In genomic region chr20:44495802-44496481, GRCh38 we compare ENCODE assay signal across 9 cellular contexts. TPM values are rescaled to one million over a fixed set of nuclear protein-coding genes. Genes with fewer than 3 reads are reported as not detected.
DNase-seq lines count a peak whose midpoint lies in the region; ATAC-seq and TF ChIP-seq lines count a peak whose summit lies in the region.
"Had no signal": no experiment of that assay in that cellular context is flagged by ENCODE, and none has a peak within 500 bp of the region (broad histone marks: within the 10 kb centered on the region; RNA-seq: fewer than 3 reads in every experiment).

No MANE protein-coding gene starts in this region.

- no peak overlapping the region for H3K4me3 ChIP-seq in DND-41 (ENCODE audit: low read depth in 1 of 2, low read length in 2 of 2)
- no peak overlapping the region for H3K4me3 ChIP-seq in effector memory CD4-positive, alpha-beta T cell (ENCODE audit: insufficient read depth, low read depth, low read length, poor library complexity, severe bottlenecking)
- H3K4me3 ChIP-seq in retinal pigment epithelial cell (ENCODE audit: low read length) = no peak overlapping the region
- H3K4me3 ChIP-seq in dorsolateral prefrontal cortex = no peak overlapping the region
- H3K4me3 ChIP-seq: lung had no signal

- no peak for TF ChIP-seq CTCF in DND-41 (IDR thresholded peaks at IDR 0.05; ENCODE audit: borderline replicate concordance, extremely low read depth, low read length, poor library complexity, severe bottlenecking)
- TF ChIP-seq CTCF in retinal pigment epithelial cell (conservative IDR thresholded peaks at IDR 0.05; ENCODE audit: low read depth, low read length) = no peak
- no peak for TF ChIP-seq CTCF in dorsolateral prefrontal cortex (IDR thresholded peaks at IDR 0.05 in 54 of 56, conservative IDR thresholded peaks at IDR 0.05 in 2 of 56; ENCODE audit: low read depth in 1 of 56, partially characterized antibody in 56 of 56)

- no peaks in the 10 kb centered on the region for H3K27me3 ChIP-seq in DND-41 (ENCODE audit: insufficient read depth, low read length, poor library complexity)
- no peaks in the 10 kb centered on the region for H3K27me3 ChIP-seq in effector memory CD4-positive, alpha-beta T cell (replicated peaks; ENCODE audit: control insufficient read depth, insufficient read depth, low read length, poor library complexity, severe bottlenecking)
- no peaks in the 10 kb centered on the region for H3K27me3 ChIP-seq in dorsolateral prefrontal cortex

- ATAC-seq in DND-41 (ENCODE audit: insufficient read depth, low read depth) (peak; percentile 44; the same call in 2 of the 3 replicates), HG03159 (IDR thresholded peaks at IDR 0.05; ENCODE audit: unreplicated experiment) (no peak), HG03045 (IDR thresholded peaks at IDR 0.05; ENCODE audit: unreplicated experiment) (no peak), GM19328 (IDR thresholded peaks at IDR 0.05; ENCODE audit: unreplicated experiment) (no peak)

- H3K79me2 ChIP-seq in DND-41 (ENCODE audit: insufficient read depth, low read length) = no peaks in the 10 kb centered on the region

- no peak for DNase-seq in DND-41
- DNase-seq in NCI-H226 = peak; percentile 94
- no peak for DNase-seq in effector memory CD4-positive, alpha-beta T cell
- peak; percentile 51 for DNase-seq in retinal pigment epithelial cell (ENCODE audit: low read depth)
- no peak for DNase-seq in dorsolateral prefrontal cortex

- H4K20me1 ChIP-seq in DND-41 (ENCODE audit: insufficient read depth, low read length) = no peaks in the 10 kb centered on the region; the same call in 1 of the 2 replicates

- no peaks in the 10 kb centered on the region for H3K9me3 ChIP-seq in DND-41 (ENCODE audit: insufficient read depth, low read length, severe bottlenecking)
- no peaks in the 10 kb centered on the region for H3K9me3 ChIP-seq in effector memory CD4-positive, alpha-beta T cell (ENCODE audit: control insufficient read depth, low read length)

- intact Hi-C loops in dorsolateral prefrontal cortex (cut with DNase I) = no loop called here

- H3K9ac ChIP-seq in DND-41 (ENCODE audit: low read depth, low read length) = no peak overlapping the region

- peaks cover 91% of the 10 kb centered on the region for H3K36me3 ChIP-seq in DND-41 (ENCODE audit: insufficient read depth, low read length)
- H3K36me3 ChIP-seq in effector memory CD4-positive, alpha-beta T cell (ENCODE audit: control insufficient read depth, insufficient read depth, low read length) = peaks cover 80% of the 10 kb centered on the region

- H3K27ac ChIP-seq in DND-41 (ENCODE audit: low read length) (no peak overlapping the region), dorsolateral prefrontal cortex (peak overlapping the region in 21 of 59 donors; percentile 5 to 78 (median 26))
- peak overlapping the region; percentile 36 for H3K27ac ChIP-seq in effector memory CD4-positive, alpha-beta T cell (ENCODE audit: insufficient read depth, low read length, poor library complexity, severe bottlenecking)

- H2AFZ ChIP-seq in DND-41 (ENCODE audit: low read depth, low read length) = no peak overlapping the region

- no peak overlapping the region for H3K4me2 ChIP-seq in DND-41 (ENCODE audit: insufficient read depth, low read length)

- no peaks in the 10 kb centered on the region for H3K4me1 ChIP-seq in DND-41 (ENCODE audit: insufficient read depth, low read length)
- H3K4me1 ChIP-seq in effector memory CD4-positive, alpha-beta T cell (ENCODE audit: control insufficient read depth, insufficient read depth, low read length, poor library complexity, severe bottlenecking) = no peaks in the 10 kb centered on the region

RNA-seq across cellular contexts. Expression of gene TTPAL, which starts 20.3 kb away (rescaled TPM):
- 10 to 100 TPM in 119 of 120 experiments, 1 to 10 TPM in 1; 10.0 to 26.4 (median 18.3) TPM for total RNA-seq in dorsolateral prefrontal cortex

RNA-seq across cellular contexts. Expression of gene SERINC3, which starts 25.9 kb away (rescaled TPM):
- 100 to 1,000 TPM; 107 to 236 (median 191) TPM for total RNA-seq in dorsolateral prefrontal cortex

Comparison
In these comparisons a context has a peak if more than half of its experiments do, and no peak if none do; other contexts are left out.
1. DNase-seq: peak in NCI-H226 (single experiment) and retinal pigment epithelial cell (single experiment); none in DND-41 (single experiment), effector memory CD4-positive, alpha-beta T cell (0 of 3) and dorsolateral prefrontal cortex (0 of 10).